1 cellular context compared by ENCODE assay signal in the genomic region with DNA sequence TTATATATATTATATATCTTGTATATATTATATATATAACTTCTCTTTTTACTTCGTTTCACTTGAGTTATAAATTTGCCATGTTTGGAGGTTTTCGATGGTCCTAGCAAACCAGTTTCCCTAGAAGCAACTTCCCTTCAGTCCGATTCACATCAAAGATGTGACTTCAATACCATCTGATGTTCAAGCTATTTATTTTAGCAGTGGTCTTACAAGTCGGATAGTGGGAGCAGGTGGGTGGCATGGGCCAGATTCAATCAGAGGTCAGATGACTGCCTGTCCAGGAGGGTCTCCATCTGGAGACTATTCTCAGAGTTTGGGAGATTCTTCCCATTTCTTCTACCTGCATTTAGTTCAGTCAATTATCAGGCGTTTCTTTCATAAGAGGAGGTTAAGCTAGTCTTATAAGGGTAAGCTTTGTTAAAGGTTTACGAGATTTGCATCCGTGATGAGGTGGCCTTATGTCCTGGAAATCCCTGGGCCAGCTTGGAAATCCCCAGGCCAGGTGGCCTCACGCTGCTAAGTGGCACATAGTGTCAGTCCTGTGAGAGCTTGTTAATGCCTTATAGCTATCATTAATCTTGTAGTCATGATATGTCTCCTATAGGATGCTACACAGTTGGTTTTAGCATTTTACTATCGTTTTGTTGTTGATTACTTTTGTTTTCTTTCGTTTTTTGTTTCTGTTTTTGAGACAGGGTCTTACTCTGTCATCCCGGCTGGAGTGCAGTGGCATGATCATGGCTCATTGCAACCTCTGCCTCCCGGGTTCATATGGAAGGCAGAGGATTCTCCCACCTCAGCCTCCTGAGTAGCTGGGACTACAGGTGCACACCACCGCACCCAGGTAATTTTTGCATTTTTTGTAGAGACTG.
TF ChIP-seq lines count a peak whose summit lies in the region.

No MANE protein-coding gene starts in this region.

TF ChIP-seq in K562, 482 proteins besides CTCF, POLR2A, EP300 and RAD21 (continued from another document):
- TF ChIP-seq, protein P1, sequence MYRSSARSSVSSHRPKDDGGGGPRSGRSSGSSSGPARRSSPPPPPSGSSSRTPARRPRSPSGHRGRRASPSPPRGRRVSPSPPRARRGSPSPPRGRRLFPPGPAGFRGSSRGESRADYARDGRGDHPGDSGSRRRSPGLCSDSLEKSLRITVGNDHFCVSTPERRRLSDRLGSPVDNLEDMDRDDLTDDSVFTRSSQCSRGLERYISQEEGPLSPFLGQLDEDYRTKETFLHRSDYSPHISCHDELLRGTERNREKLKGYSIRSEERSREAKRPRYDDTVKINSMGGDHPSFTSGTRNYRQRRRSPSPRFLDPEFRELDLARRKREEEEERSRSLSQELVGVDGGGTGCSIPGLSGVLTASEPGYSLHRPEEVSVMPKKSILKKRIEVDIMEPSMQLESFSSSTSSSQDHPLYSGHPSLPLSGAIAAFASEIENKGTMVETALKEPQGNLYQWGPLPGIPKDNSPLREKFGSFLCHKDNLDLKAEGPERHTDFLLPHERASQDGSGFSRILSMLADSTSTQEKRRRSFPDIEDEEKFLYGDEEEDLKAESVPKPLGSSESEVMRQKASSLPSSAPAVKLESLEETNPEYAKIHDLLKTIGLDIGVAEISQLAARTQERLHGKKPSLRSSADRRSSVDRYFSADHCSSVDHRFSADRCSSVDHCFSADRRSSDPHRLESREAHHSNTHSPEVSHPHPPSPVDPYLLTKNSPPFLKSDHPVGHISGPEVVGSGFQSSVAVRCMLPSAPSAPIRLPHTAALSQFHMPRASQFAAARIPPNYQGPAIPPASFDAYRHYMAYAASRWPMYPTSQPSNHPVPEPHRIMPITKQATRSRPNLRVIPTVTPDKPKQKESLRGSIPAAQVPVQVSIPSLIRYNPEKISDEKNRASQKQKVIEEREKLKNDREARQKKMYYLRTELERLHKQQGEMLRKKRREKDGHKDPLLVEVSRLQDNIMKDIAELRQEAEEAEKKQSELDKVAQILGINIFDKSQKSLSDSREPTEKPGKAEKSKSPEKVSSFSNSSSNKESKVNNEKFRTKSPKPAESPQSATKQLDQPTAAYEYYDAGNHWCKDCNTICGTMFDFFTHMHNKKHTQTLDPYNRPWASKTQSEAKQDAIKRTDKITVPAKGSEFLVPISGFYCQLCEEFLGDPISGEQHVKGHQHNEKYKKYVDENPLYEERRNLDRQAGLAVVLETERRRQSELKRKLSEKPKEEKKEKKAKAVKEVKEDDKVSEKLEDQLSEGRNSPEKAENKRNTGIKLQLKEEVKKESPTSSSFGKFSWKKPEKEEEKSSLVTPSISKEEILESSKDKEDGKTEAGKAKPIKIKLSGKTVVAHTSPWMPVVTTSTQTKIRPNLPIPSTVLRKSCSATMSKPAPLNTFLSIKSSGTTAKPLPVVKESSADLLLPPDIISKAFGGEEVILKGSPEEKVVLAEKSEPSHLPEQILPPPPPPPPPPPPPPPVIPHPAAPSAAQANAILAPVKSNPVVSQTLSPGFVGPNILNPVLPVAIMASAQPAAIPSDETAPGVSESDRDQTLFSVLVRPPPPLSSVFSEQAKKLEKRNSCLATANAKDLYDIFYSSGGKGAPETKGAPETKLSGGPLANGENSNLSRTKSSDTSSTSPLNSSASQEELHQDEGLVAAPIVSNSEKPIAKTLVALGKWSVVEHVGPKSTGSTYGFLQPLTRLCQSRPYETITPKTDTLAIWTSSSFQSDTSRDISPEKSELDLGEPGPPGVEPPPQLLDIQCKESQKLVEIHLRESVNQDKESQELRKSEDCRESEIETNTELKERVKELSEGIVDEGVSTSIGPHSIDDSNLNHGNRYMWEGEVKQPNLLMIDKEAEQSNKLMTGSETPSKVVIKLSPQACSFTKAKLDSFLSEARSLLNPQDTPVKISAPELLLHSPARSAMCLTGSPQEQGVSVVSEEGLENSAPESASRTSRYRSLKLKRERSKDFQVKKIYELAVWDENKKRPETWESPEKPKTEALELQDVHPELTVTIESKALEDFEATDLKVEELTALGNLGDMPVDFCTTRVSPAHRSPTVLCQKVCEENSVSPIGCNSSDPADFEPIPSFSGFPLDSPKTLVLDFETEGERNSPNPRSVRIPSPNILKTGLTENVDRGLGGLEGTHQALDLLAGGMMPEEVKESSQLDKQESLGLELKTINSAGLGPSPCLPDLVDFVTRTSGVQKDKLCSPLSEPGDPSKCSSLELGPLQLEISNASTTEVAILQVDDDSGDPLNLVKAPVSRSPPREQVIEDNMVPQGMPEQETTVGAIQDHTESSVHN (IDR thresholded peaks at IDR 0.05; ENCODE audit: borderline replicate concordance in 1 of 2, low read depth in 1 of 2) = no peak
- TF ChIP-seq TBP (optimal IDR thresholded peaks at IDR 0.05; ENCODE audit: low read depth, low read length) (no peak), THRAP3 (IDR thresholded peaks at IDR 0.05; ENCODE audit: borderline replicate concordance) (no peak), RBM17 (IDR thresholded peaks at IDR 0.05; ENCODE audit: borderline replicate concordance, low read depth, low read length) (no peak), ZNF583 (CRISPR knock-in tag; IDR thresholded peaks at IDR 0.05) (no peak)
